ENCODE assay signal across 1 cellular context in genomic region chr20:32089637-32090330, GRCh38.
TF ChIP-seq lines count a peak whose summit lies in the region.

No MANE protein-coding gene starts in this region.

TF ChIP-seq in WTC11, 78 proteins besides CTCF, POLR2A, EP300 and RAD21 (continued from another document):
- TF ChIP-seq AFF4 (CRISPR knock-in tag; IDR thresholded peaks at IDR 0.05; ENCODE audit: borderline replicate concordance) (no peak), FOXJ3 (CRISPR knock-in tag; IDR thresholded peaks at IDR 0.05; ENCODE audit: borderline replicate concordance) (no peak), ZMAT4 (CRISPR knock-in tag; IDR thresholded peaks at IDR 0.05) (no peak), TEAD1 (CRISPR knock-in tag; IDR thresholded peaks at IDR 0.05) (0 out of 2 replicates have a peak, but pooled peaks have one; percentile 32), AR (CRISPR knock-in tag; IDR thresholded peaks at IDR 0.05) (0 out of 2 replicates have a peak, but pooled peaks have one; percentile 44), ARID4B (CRISPR knock-in tag; IDR thresholded peaks at IDR 0.05; ENCODE audit: borderline replicate concordance) (no peak), PRRX2 (CRISPR knock-in tag; IDR thresholded peaks at IDR 0.05) (no peak), TEAD4 (CRISPR knock-in tag; IDR thresholded peaks at IDR 0.05) (no peak), ZNF263 (CRISPR knock-in tag; IDR thresholded peaks at IDR 0.05; ENCODE audit: low read depth) (no peak)
- TF ChIP-seq, protein P1, sequence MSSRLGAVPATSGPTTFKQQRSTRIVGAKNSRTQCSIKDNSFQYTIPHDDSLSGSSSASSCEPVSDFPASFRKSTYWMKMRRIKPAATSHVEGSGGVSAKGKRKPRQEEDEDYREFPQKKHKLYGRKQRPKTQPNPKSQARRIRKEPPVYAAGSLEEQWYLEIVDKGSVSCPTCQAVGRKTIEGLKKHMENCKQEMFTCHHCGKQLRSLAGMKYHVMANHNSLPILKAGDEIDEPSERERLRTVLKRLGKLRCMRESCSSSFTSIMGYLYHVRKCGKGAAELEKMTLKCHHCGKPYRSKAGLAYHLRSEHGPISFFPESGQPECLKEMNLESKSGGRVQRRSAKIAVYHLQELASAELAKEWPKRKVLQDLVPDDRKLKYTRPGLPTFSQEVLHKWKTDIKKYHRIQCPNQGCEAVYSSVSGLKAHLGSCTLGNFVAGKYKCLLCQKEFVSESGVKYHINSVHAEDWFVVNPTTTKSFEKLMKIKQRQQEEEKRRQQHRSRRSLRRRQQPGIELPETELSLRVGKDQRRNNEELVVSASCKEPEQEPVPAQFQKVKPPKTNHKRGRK (CRISPR knock-in tag; IDR thresholded peaks at IDR 0.05; ENCODE audit: borderline replicate concordance): no peak
